In the genomic region with DNA sequence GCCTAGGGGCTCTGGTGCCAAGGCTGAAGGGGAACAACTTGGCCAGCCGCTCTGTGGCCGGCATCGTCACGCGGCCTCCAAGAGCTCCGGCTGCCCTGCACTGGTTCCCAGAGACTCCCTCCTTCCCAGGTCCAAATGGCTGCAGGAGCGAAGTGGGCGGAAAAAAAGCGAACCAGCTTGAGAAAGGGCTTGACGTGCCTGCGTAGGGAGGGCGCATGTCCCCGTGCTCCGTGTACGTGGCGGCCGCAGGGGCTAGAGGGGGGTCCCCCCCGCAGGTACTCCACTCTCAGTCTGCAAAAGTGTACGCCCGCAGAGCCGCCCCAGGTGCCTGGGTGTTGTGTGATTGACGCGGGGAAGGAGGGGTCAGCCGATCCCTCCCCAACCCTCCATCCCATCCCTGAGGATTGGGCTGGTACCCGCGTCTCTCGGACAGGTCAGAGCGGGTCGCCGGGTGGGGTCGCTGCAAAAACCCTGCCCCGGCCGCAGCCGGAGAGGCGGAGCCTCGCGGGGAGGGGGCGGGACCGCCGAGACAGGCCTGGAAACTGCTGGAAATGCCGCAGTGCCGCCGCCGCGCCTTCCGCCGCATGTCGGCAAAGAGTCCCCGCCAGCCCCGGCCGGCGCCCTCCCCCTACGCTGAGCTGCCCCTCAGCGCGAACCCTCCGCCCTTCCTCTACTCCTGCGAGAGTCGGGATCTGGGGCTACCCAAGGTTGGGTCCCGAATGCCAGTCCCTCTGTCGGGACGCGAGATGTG, we compare ENCODE assay signal across 8 cellular contexts. TPM values are rescaled to one million over a fixed set of nuclear protein-coding genes. Genes with fewer than 3 reads are reported as not detected.
DNase-seq lines count a peak whose midpoint lies in the region; ATAC-seq and TF ChIP-seq lines count a peak whose summit lies in the region.

No MANE protein-coding gene starts in this region.

- DNase-seq in C1 segment of cervical spinal cord (lab: John Stamatoyannopoulos, UW) (peak; percentile 61 to 95 (median 89)), NCI-H774 (lab: John Stamatoyannopoulos, UW) (peak; percentile 94), mesothelial cell of epicardium (ENCODE audit: low spot score in 2 of 2, unreplicated experiment in 2 of 2) (peak; percentile 74 to 91)
- peak; percentile 75 to 82 (median 79) for DNase-seq in activated CD8-positive, alpha-beta memory T cell treated with anti-CD3 and anti-CD28 coated beads for 48 hours (ENCODE audit: low read depth in 2 of 3, low spot score in 2 of 3)
- DNase-seq in stimulated activated CD8-positive, alpha-beta memory T cell treated with anti-CD3 and anti-CD28 coated beads, Interleukin-15, amount 100 ng/mL, for 48 hours (ENCODE audit: low read depth in 2 of 2), result peak; percentile 83 to 85

- H3K36me3 ChIP-seq in endocrine pancreas (ENCODE audit: control insufficient read depth, insufficient read depth, low read length), result peaks cover 30% of the 10 kb centered on the region

- peaks cover 27% of the 10 kb centered on the region for H3K4me1 Mint-ChIP-seq in mesothelial cell of epicardium

- H3K9me3 Mint-ChIP-seq in mesothelial cell of epicardium, result no peaks in the 10 kb centered on the region

- H3K4me3 Mint-ChIP-seq in mesothelial cell of epicardium, result peak overlapping the region; percentile 98

- peak overlapping the region; percentile 90 for H3K4me3 ChIP-seq in endocrine pancreas (ENCODE audit: control insufficient read depth, insufficient read depth, low read length)

- H3K27me3 ChIP-seq in endocrine pancreas (ENCODE audit: control insufficient read depth, insufficient read depth, low read length), result no peaks in the 10 kb centered on the region

- peak overlapping the region; percentile 99 for H3K27ac Mint-ChIP-seq in mesothelial cell of epicardium

- no peaks in the 10 kb centered on the region for H3K9me3 ChIP-seq in endocrine pancreas (ENCODE audit: control insufficient read depth, low read length)

- no peak for TF ChIP-seq CTCF in mesothelial cell of epicardium (IDR thresholded peaks at IDR 0.05; ENCODE audit: unreplicated experiment)

- H3K9ac ChIP-seq in endocrine pancreas (ENCODE audit: control insufficient read depth, insufficient read depth, low read length), result peak overlapping the region; percentile 98

- peaks cover 23% of the 10 kb centered on the region for H3K36me3 Mint-ChIP-seq in mesothelial cell of epicardium

- peak; percentile 38 for ATAC-seq in GM19043 (IDR thresholded peaks at IDR 0.05; ENCODE audit: low read depth, unreplicated experiment)
- ATAC-seq in HG03378 (IDR thresholded peaks at IDR 0.05; ENCODE audit: unreplicated experiment), result peak; percentile 43

- peaks cover 6% of the 10 kb centered on the region for H3K4me1 ChIP-seq in endocrine pancreas (ENCODE audit: control insufficient read depth, insufficient read depth, low read length)

- no peaks in the 10 kb centered on the region for H3K27me3 Mint-ChIP-seq in mesothelial cell of epicardium (ENCODE audit: low read depth)

RNA-seq across cellular contexts. Expression of a gene that starts 0.8 kb away (rescaled TPM):
- 992 to 1,038 TPM (median 1,015 TPM) in 3 replicates for total RNA-seq in mesothelial cell of epicardium

RNA-seq across cellular contexts. Expression of a gene that starts 11.2 kb away (rescaled TPM):
- 33.4 to 38.2 TPM (median 37.1 TPM) in 3 replicates for total RNA-seq in mesothelial cell of epicardium

RNA-seq across cellular contexts. Expression of a gene that starts 19.3 kb away (rescaled TPM):
- 8.9 to 9.7 TPM (median 9.2 TPM) in 3 replicates for total RNA-seq in mesothelial cell of epicardium

RNA-seq across cellular contexts. Expression of a gene that starts 22.7 kb away (rescaled TPM):
- 13.2 to 13.9 TPM (median 13.9 TPM) in 3 replicates for total RNA-seq in mesothelial cell of epicardium

RNA-seq across cellular contexts. Expression of a gene that starts 24.2 kb away (rescaled TPM):
- 0.45 to 0.80 TPM (median 0.56 TPM) in 3 replicates for total RNA-seq in mesothelial cell of epicardium

Comparison
In these comparisons a context has a peak if more than half of its experiments do, and no peak if none do; other contexts are left out.
1. Peak in every context shown above with its lines: DNase-seq, ATAC-seq and H3K4me3 ChIP-seq.